8 cellular contexts compared by ENCODE assay signal in genomic region chr13:73765651-73766384, GRCh38.
A peak's percentile ranks its signal among the peaks of the same experiment; 100 is the strongest.
DNase-seq lines count a peak whose midpoint lies in the region; ATAC-seq and TF ChIP-seq lines count a peak whose summit lies in the region.

No MANE protein-coding gene starts in this region.

- H3K27me3 ChIP-seq in iPS-18a (ENCODE audit: control insufficient read depth, insufficient read depth, low read length), result no peaks in the 10 kb centered on the region
- H3K27me3 ChIP-seq in aorta (ENCODE audit: control insufficient read depth in 1 of 2, insufficient read depth in 2 of 2, low read length in 1 of 2), result no peaks in the 10 kb centered on the region

- H3K9ac ChIP-seq in iPS-18a (ENCODE audit: low read length), result no peak overlapping the region

- H3K4me1 Mint-ChIP-seq in T-helper 2 cell treated with Interferon-gamma antibody and Interleukin-4, amounts not matched to agents 5 μg/mL and 100 μg/mL, for 36 hours (ENCODE audit: low read depth), result peaks cover 59% of the 10 kb centered on the region

- intact Hi-C loops in sciatic nerve (cut with DNase I), result no loop called here
- intact Hi-C loops in aorta (cut with DNase I), result loop anchor here (10.0 kb wide), 1 partner anchor 369 kb away; the partner anchor contains the start of gene KLF12 (in 2 of the 2)

- H3K4me1 ChIP-seq in iPS-18a (ENCODE audit: control insufficient read depth, low read depth, low read length), result peaks cover 33% of the 10 kb centered on the region
- peaks cover 8 to 11% of the 10 kb centered on the region in 2 donors for H3K4me1 ChIP-seq in aorta (ENCODE audit: control insufficient read depth in 1 of 2, insufficient read depth in 2 of 2, low read length in 2 of 2)

- DNase-seq in AG08396 (ENCODE audit: low spot score) (peak; percentile 13), astrocyte of the cerebellum (ENCODE audit: low read depth) (peak; percentile 87), sciatic nerve (ENCODE audit: low spot score) (peak; percentile 89), aorta (peak; percentile 86)
- peak; percentile 49 for DNase-seq in Jurkat, Clone E6-1 (ENCODE audit: low read depth, low spot score)
- DNase-seq in T-helper 2 cell treated with Interferon-gamma antibody and Interleukin-4, amounts not matched to agents 5 μg/mL and 100 μg/mL, for 36 hours (ENCODE audit: low spot score), result peak; percentile 28

- ATAC-seq in GM21360 (IDR thresholded peaks at IDR 0.05; ENCODE audit: unreplicated experiment) (peak; percentile 69), sciatic nerve (peak; percentile 80), aorta (ENCODE audit: low FRiP score) (peak; percentile 76)

- no peak overlapping the region for H3K27ac ChIP-seq in iPS-18a (ENCODE audit: low read length)
- peak overlapping the region; percentile 61 to 78 for H3K27ac ChIP-seq in aorta (ENCODE audit: low read depth in 1 of 2, low read length in 2 of 2)

- H3K27me3 Mint-ChIP-seq in T-helper 2 cell treated with Interferon-gamma antibody and Interleukin-4, amounts not matched to agents 5 μg/mL and 100 μg/mL, for 36 hours (ENCODE audit: low read depth), result no peaks in the 10 kb centered on the region

- peaks cover 33% of the 10 kb centered on the region for H3K36me3 Mint-ChIP-seq in T-helper 2 cell treated with Interferon-gamma antibody and Interleukin-4, amounts not matched to agents 5 μg/mL and 100 μg/mL, for 36 hours (ENCODE audit: low read depth)

- H3K4me3 ChIP-seq in Jurkat, Clone E6-1 (ENCODE audit: low read length), result no peak overlapping the region
- H3K4me3 ChIP-seq in astrocyte of the cerebellum (ENCODE audit: low read depth, low read length) (no peak overlapping the region), iPS-18a (ENCODE audit: low read length) (peak overlapping the region; percentile 31), aorta (ENCODE audit: low read length in 2 of 2) (no peak overlapping the region)

- in situ Hi-C loops in astrocyte of the cerebellum (cut with HindIII; ENCODE audit: low sequenced_read_pairs), result no loop called here

- no peaks in the 10 kb centered on the region for H3K9me3 Mint-ChIP-seq in T-helper 2 cell treated with Interferon-gamma antibody and Interleukin-4, amounts not matched to agents 5 μg/mL and 100 μg/mL, for 36 hours

- H3K4me3 Mint-ChIP-seq in T-helper 2 cell treated with Interferon-gamma antibody and Interleukin-4, amounts not matched to agents 5 μg/mL and 100 μg/mL, for 36 hours, result peak overlapping the region; percentile 82

- H3K9me3 ChIP-seq in iPS-18a (ENCODE audit: control insufficient read depth, low read depth, low read length) (no peaks in the 10 kb centered on the region), aorta (ENCODE audit: control insufficient read depth, low read length) (no peaks in the 10 kb centered on the region)

- H3K36me3 ChIP-seq in iPS-18a (ENCODE audit: control insufficient read depth, low read depth, low read length) (no peaks in the 10 kb centered on the region), aorta (ENCODE audit: control insufficient read depth in 1 of 2, insufficient read depth in 2 of 2, low read length in 1 of 2) (no peaks in the 10 kb centered on the region)

- peak overlapping the region; percentile 91 for H3K27ac Mint-ChIP-seq in T-helper 2 cell treated with Interferon-gamma antibody and Interleukin-4, amounts not matched to agents 5 μg/mL and 100 μg/mL, for 36 hours

- WGBS in aorta, 2 donors, result 3 to 4% methylated on average over 12 of the region's 12 CpGs

- TF ChIP-seq CTCF in astrocyte of the cerebellum (IDR thresholded peaks at IDR 0.05; ENCODE audit: low read depth, low read length, missing control alignments), result no peak

Comparison
In these comparisons a context has a peak if more than half of its experiments do, and no peak if none do; other contexts are left out.
1. DNase-seq: peak in every context shown above with its lines; median percentile 89 in sciatic nerve; 87 in astrocyte of the cerebellum; 86 in aorta; 49 in Jurkat, Clone E6-1; 28 in T-helper 2 cell treated with Interferon-gamma antibody and Interleukin-4, amounts not matched to agents 5 μg/mL and 100 μg/mL, for 36 hours; 13 in AG08396.